Comparison of ENCODE assay signal across 1 cellular context in genomic region chr1:205980182-205980830, GRCh38.
TF ChIP-seq lines count a peak whose summit lies in the region.

No MANE protein-coding gene starts in this region.

TF ChIP-seq in HEK293, 187 proteins besides CTCF, POLR2A, EP300 and RAD21 (continued from another document):
- TF ChIP-seq REST (tag by site-specific recombination; IDR thresholded peaks at IDR 0.05), result no peak
